36 cellular contexts compared by ENCODE assay signal in the genomic region with DNA sequence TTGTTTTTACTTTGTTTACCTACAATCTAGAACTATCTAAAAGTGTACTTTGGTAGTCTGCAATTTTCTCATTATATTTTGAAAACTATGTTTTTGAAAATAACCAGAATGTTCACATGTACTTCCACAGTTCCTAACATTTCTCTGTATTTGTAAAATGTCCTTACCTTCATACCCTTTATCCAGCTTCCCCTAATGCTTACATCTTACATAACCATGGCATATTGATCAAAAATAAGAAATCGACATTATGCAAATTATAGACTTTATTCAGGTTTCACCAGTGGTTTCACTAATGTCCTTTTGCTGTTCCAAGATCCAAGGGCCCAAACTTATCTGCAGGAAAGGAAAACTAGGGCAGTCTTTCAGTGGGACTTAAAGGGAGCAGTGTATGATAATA.
DNase-seq lines count a peak whose midpoint lies in the region; ATAC-seq, FAIRE-seq and TF ChIP-seq lines count a peak whose summit lies in the region.
"Had no signal": no experiment of that assay in that cellular context is flagged by ENCODE, and none has a peak within 500 bp of the region (broad histone marks: within the 10 kb centered on the region; RNA-seq: fewer than 3 reads in every experiment).

No MANE protein-coding gene starts in this region.

- H3K4me3 Mint-ChIP-seq in Caco-2 (ENCODE audit: unreplicated experiment) = no peak overlapping the region
- H3K4me3 Mint-ChIP-seq: B cell; CD14-positive monocyte; CD4-positive, alpha-beta memory T cell; CD4-positive, alpha-beta T cell; CD4-positive, CD25-positive, alpha-beta regulatory T cell; CD8-positive, alpha-beta memory T cell; CD8-positive, alpha-beta T cell had no signal

- H3K4me1 ChIP-seq in HepG2 (ENCODE audit: insufficient read depth, low read length) (peaks cover 64% of the 10 kb centered on the region), right lobe of liver (peaks cover 0 to 10% (median 0%) of the 10 kb centered on the region in 4 donors), Caco-2 (peaks cover 37% of the 10 kb centered on the region), HEK293 (ENCODE audit: control insufficient read depth, insufficient read depth, low read length) (no peaks in the 10 kb centered on the region)
- H3K4me1 ChIP-seq: BLaER1; BLaER1 treated with 17β-estradiol and CSF1 and Interleukin-3, amounts not matched to agents 10 nM and 100 nM had no signal

- no peaks in the 10 kb centered on the region for H3K27me3 Mint-ChIP-seq in Caco-2 (ENCODE audit: insufficient read depth, unreplicated experiment)
- H3K27me3 Mint-ChIP-seq: B cell; CD4-positive, alpha-beta memory T cell; CD4-positive, alpha-beta T cell; CD4-positive, CD25-positive, alpha-beta regulatory T cell; CD8-positive, alpha-beta memory T cell had no signal

- no peak overlapping the region for H2AFZ ChIP-seq in HepG2 (ENCODE audit: low read length)

- H3K36me3 ChIP-seq in HepG2 (replicated peaks in 1 of 2; ENCODE audit: control insufficient read depth in 1 of 2, insufficient read depth in 2 of 2, low read length in 2 of 2) = no peaks in the 10 kb centered on the region
- no peaks in the 10 kb centered on the region for H3K36me3 ChIP-seq in right lobe of liver
- no peaks in the 10 kb centered on the region for H3K36me3 ChIP-seq in Caco-2 (ENCODE audit: control insufficient read depth, insufficient read depth, low read length)
- no peaks in the 10 kb centered on the region for H3K36me3 ChIP-seq in HEK293 (ENCODE audit: control insufficient read depth in 2 of 2, insufficient read depth in 1 of 2, low read length in 2 of 2)
- H3K36me3 ChIP-seq: BE2C, BLaER1 had no signal

- no peak overlapping the region for H3K27ac ChIP-seq in HepG2 (ENCODE audit: extremely low read length, insufficient read depth, low read length)
- H3K27ac ChIP-seq in right lobe of liver = no peak overlapping the region
- no peak overlapping the region for H3K27ac ChIP-seq in HEK293 (ENCODE audit: extremely low read depth, low read depth, low read length)
- H3K27ac ChIP-seq: 22Rv1; A549; BLaER1; BLaER1 treated with 17β-estradiol and CSF1 and Interleukin-3, amounts not matched to agents 10 nM and 100 nM; C4-2B had no signal

- no peak for TF ChIP-seq EP300 in HepG2 (IDR thresholded peaks at IDR 0.05; ENCODE audit: low read depth in 2 of 2, low read length in 2 of 2)
- no peak for TF ChIP-seq EP300 in HepG2 (CRISPR knock-in tag; IDR thresholded peaks at IDR 0.05; ENCODE audit: borderline replicate concordance)

- no peak for DNase-seq in HepG2 (ENCODE audit: low spot score)
- no peak for DNase-seq in right lobe of liver
- DNase-seq in Caco-2 = no peak
- DNase-seq in GM18507 (ENCODE audit: extremely low spot score, insufficient read length, low read depth) = no peak
- DNase-seq in NCI-H1417 (lab: John Stamatoyannopoulos, UW) = no peak
- no peak for DNase-seq in HK-2 (ENCODE audit: unreplicated experiment)
- DNase-seq: 8988T; ACHN; AML-193; BE2C; C1 segment of cervical spinal cord; Calu3; CD4-positive, alpha-beta memory T cell; CD4-positive, alpha-beta T cell; CD4-positive, CD25-positive, alpha-beta regulatory T cell; CD8-positive, alpha-beta memory T cell; CD8-positive, alpha-beta T cell; COR-L47; DMS 273 treated with DMSO at 0.1 percent for 48 hours; DMS153; DMS53; DMS79; DMS79 treated with DMSO at 0.1 percent for 48 hours; DND-41; EL had no signal

- peaks cover 28% of the 10 kb centered on the region for H3K4me1 Mint-ChIP-seq in Caco-2 (ENCODE audit: low read depth, unreplicated experiment)
- H3K4me1 Mint-ChIP-seq: B cell; CD14-positive monocyte; CD8-positive, alpha-beta memory T cell had no signal

- POLR2A ChIA-PET in HepG2 (lab: Yijun Ruan, JAX) = no interaction called here
- POLR2A ChIA-PET in Caco-2 (lab: Charles Lee) = no interaction called here
- POLR2A ChIA-PET in HEK293 (lab: Yijun Ruan, JAX) = no interaction called here

- BruUV-seq in HepG2 (replicated peaks; lab: Mats Ljungman, UMichigan) (no TSS peak), Caco-2 (replicated peaks; lab: Mats Ljungman, UMichigan) (no TSS peak)

- H3K36me3 Mint-ChIP-seq in Caco-2 (ENCODE audit: insufficient read depth, unreplicated experiment) = peaks cover 6% of the 10 kb centered on the region

- FAIRE-seq in HepG2 (lab: Jason Lieb, UNC) (no peak), GM18507 (lab: Jason Lieb, UNC) (peak; percentile 29)
- FAIRE-seq: A204.1, A549, D721Med had no signal

- TF ChIP-seq CTCF in HepG2 (CRISPR knock-in tag; IDR thresholded peaks at IDR 0.05) = no peak
- TF ChIP-seq CTCF in right lobe of liver (IDR thresholded peaks at IDR 0.05) = no peak
- no peak for TF ChIP-seq CTCF in Caco-2 (IDR thresholded peaks at IDR 0.05; ENCODE audit: insufficient read depth in 1 of 2, low read depth in 1 of 2, low read length in 1 of 2, severe bottlenecking in 1 of 2, unreplicated experiment in 1 of 2)
- TF ChIP-seq CTCF in HEK293 (tag by site-specific recombination; IDR thresholded peaks at IDR 0.05) = no peak

- H3K9me3 Mint-ChIP-seq in Caco-2 (ENCODE audit: unreplicated experiment) = peaks cover 13% of the 10 kb centered on the region
- H3K9me3 Mint-ChIP-seq: CD4-positive, alpha-beta T cell; CD4-positive, CD25-positive, alpha-beta regulatory T cell; CD8-positive, alpha-beta memory T cell; CD8-positive, alpha-beta T cell had no signal

- in situ Hi-C loops in HepG2 (cut with HindIII; ENCODE audit: extremely low pct_ligation_motif_present, low pct_unique_long_range_greater_than_20kb) = no loop called here

- H3K9me3 ChIP-seq in HepG2 (ENCODE audit: low read length) (no peaks in the 10 kb centered on the region), right lobe of liver (no peaks in the 10 kb centered on the region), Caco-2 (no peaks in the 10 kb centered on the region; the same call in 1 of the 2 replicates), HEK293 (ENCODE audit: control insufficient read depth, insufficient read depth, low read depth, low read length) (no peaks in the 10 kb centered on the region)
- H3K9me3 ChIP-seq: A549; BE2C; BLaER1; BLaER1 treated with 17β-estradiol and CSF1 and Interleukin-3, amounts not matched to agents 10 nM and 100 nM had no signal

- no peak for TF ChIP-seq RAD21 in HepG2 (CRISPR knock-in tag; IDR thresholded peaks at IDR 0.05)

- no peaks in the 10 kb centered on the region for H3K79me2 ChIP-seq in HepG2 (ENCODE audit: insufficient read depth, low read length)

- TF ChIP-seq POLR2A in HepG2 (IDR thresholded peaks at IDR 0.05; ENCODE audit: insufficient read depth in 1 of 2, low read depth in 2 of 2, low read length in 2 of 2) = no peak
- no peak for TF ChIP-seq POLR2A in right lobe of liver (IDR thresholded peaks at IDR 0.05)

- CTCF ChIA-PET in HepG2 (lab: Yijun Ruan, JAX; ENCODE audit: low intra/inter-chr PET ratio, low total read pairs) = no interaction called here
- CTCF ChIA-PET in Caco-2 (lab: Charles Lee) = no interaction called here
- CTCF ChIA-PET in HEK293 (lab: Yijun Ruan, JAX) = no interaction called here

- H3K27ac Mint-ChIP-seq in Caco-2 (ENCODE audit: unreplicated experiment) = peak overlapping the region; percentile 20
- H3K27ac Mint-ChIP-seq: B cell; CD4-positive, alpha-beta memory T cell; CD4-positive, alpha-beta T cell; CD4-positive, CD25-positive, alpha-beta regulatory T cell; CD8-positive, alpha-beta memory T cell; CD8-positive, alpha-beta T cell had no signal

- H3K9ac ChIP-seq in HepG2 (ENCODE audit: insufficient read depth, low read depth, low read length) = no peak overlapping the region
- H3K9ac ChIP-seq: BLaER1; BLaER1 treated with 17β-estradiol and CSF1 and Interleukin-3, amounts not matched to agents 10 nM and 100 nM had no signal

- H4K20me1 ChIP-seq in HepG2 (ENCODE audit: insufficient read depth, low read length) = no peaks in the 10 kb centered on the region
- H4K20me1 ChIP-seq: BLaER1; BLaER1 treated with 17β-estradiol and CSF1 and Interleukin-3, amounts not matched to agents 10 nM and 100 nM had no signal

- H3K4me3 ChIP-seq in HepG2 (replicated peaks in 1 of 3; ENCODE audit: insufficient read depth in 1 of 3, low read depth in 2 of 3, low read length in 3 of 3) (no peak overlapping the region), right lobe of liver (no peak overlapping the region), Caco-2 (ENCODE audit: low read depth, low read length) (no peak overlapping the region), HEK293 (ENCODE audit: low read depth, low read length) (no peak overlapping the region)
- H3K4me3 ChIP-seq: A549; BLaER1; BLaER1 treated with 17β-estradiol and CSF1 and Interleukin-3, amounts not matched to agents 10 nM and 100 nM had no signal

- WGBS in HepG2 (ENCODE audit: low lambda C conversion rate) = 47% methylated on average over 1 of the region's 1 CpG
- WGBS in right lobe of liver (ENCODE audit: insufficient coverage, low coverage, low lambda C conversion rate, missing lambda C conversion rate) = 46% methylated on average over 1 of the region's 1 CpG

- intact Hi-C loops in HepG2 (cut with micrococcal nuclease; ENCODE audit: unreplicated experiment) (no loop called here), right lobe of liver (cut with DNase I) (no loop called here), Caco-2 (cut with micrococcal nuclease; ENCODE audit: unreplicated experiment) (no loop called here)

- H3K4me2 ChIP-seq in HepG2 (ENCODE audit: low read depth, low read length) = no peak overlapping the region
- H3K4me2 ChIP-seq: A549; BLaER1; BLaER1 treated with 17β-estradiol and CSF1 and Interleukin-3, amounts not matched to agents 10 nM and 100 nM had no signal

- no peaks in the 10 kb centered on the region for H3K27me3 ChIP-seq in HepG2 (ENCODE audit: control insufficient read depth in 1 of 2, insufficient read depth in 2 of 2, low read length in 2 of 2)
- no peaks in the 10 kb centered on the region for H3K27me3 ChIP-seq in right lobe of liver
- no peaks in the 10 kb centered on the region for H3K27me3 ChIP-seq in Caco-2 (replicated peaks; ENCODE audit: control insufficient read depth, insufficient read depth, low read length)
- H3K27me3 ChIP-seq: BE2C; BLaER1; BLaER1 treated with 17β-estradiol and CSF1 and Interleukin-3, amounts not matched to agents 10 nM and 100 nM had no signal

- ATAC-seq in HepG2 (no peak), right lobe of liver (no peak), HG03039 (IDR thresholded peaks at IDR 0.05; ENCODE audit: unreplicated experiment) (no peak)
- ATAC-seq: A549; CD8-positive, alpha-beta T cell had no signal

TF ChIP-seq in HEK293, 187 proteins besides CTCF, POLR2A, EP300 and RAD21:
- TF ChIP-seq ZNF311 (tag by site-specific recombination; IDR thresholded peaks at IDR 0.05; ENCODE audit: borderline replicate concordance) = no peak
- TF ChIP-seq ZNF529 (tag by site-specific recombination; IDR thresholded peaks at IDR 0.05; ENCODE audit: insufficient replicate concordance) = peak; percentile 97
- TF ChIP-seq ZNF629 (tag by site-specific recombination; IDR thresholded peaks at IDR 0.05) = no peak
- no peak for TF ChIP-seq ZSCAN23 (tag by site-specific recombination; IDR thresholded peaks at IDR 0.05)
- TF ChIP-seq ZNF23 (tag by site-specific recombination; IDR thresholded peaks at IDR 0.05; ENCODE audit: borderline replicate concordance) = no peak
- TF ChIP-seq ZNF138 (tag by site-specific recombination; IDR thresholded peaks at IDR 0.05; ENCODE audit: borderline replicate concordance) = no peak
- no peak for TF ChIP-seq HOXC10 (CRISPR knock-in tag; IDR thresholded peaks at IDR 0.05)
- TF ChIP-seq ZNF157 (tag by site-specific recombination; IDR thresholded peaks at IDR 0.05) = no peak
- no peak for TF ChIP-seq ZFHX2 (tag by site-specific recombination; conservative IDR thresholded peaks at IDR 0.05)
